33 cellular contexts compared by ENCODE assay signal in the genomic region with DNA sequence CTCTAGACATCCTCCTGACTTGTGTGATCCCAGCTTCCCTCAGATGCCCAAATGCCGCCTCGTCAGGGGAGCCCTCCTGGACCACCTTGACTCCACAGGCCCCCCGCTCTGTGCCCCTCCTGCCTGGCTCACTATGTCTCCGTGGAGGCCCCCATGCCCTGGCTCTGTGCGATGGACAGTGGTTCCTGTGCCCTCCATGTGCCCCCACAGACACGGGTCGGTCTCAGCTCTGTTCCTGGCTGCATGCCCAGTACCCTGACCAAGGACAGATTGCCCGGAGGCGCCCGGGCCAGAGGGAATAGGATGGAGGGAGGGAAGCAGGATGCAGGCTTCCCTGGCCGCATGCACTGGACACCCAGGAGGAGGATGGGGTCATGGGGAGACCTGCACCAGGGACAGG.
"Had no signal": no experiment of that assay in that cellular context is flagged by ENCODE, and none has a peak within 500 bp of the region (broad histone marks: within the 10 kb centered on the region; RNA-seq: fewer than 3 reads in every experiment).

No MANE protein-coding gene starts in this region.

- H3K9me3 Mint-ChIP-seq: activated B cell treated with CpG ODN at 0.5 μM for 24 hours; activated CD8-positive, alpha-beta T cell treated with anti-CD3 and anti-CD28 coated beads for 36 hours; activated naive CD4-positive, alpha-beta T cell treated with anti-CD3 and anti-CD28 coated beads for 36 hours; activated naive CD4-positive, alpha-beta T cell treated with anti-CD3 and anti-CD28 coated beads, Interleukin-2, amount 50 U/mL, for 24 hours; activated naive CD8-positive, alpha-beta T cell treated with anti-CD3 and anti-CD28 coated beads for 36 hours; activated naive CD8-positive, alpha-beta T cell treated with anti-CD3 and anti-CD28 coated beads, Interleukin-2, amount 50 U/mL, for 24 hours; activated T-cell treated with anti-CD3 and anti-CD28 coated beads, Interleukin-2, amount 50 U/mL, for 4 hours; activated T-helper 2 cell treated with anti-CD3 and anti-CD28 coated beads, Interferon-gamma antibody, Interleukin-2, Interleukin-4, amounts not matched to agents 10 μg/mL and 5 μg/mL and 100 μg/mL, durations not matched to agents 14 hours and 24 hours and 36 hours; T-helper 2 cell treated with Interferon-gamma antibody and Interleukin-4, amounts not matched to agents 5 μg/mL and 100 μg/mL, for 36 hours had no signal

- H3K9me3 ChIP-seq: adrenal gland, body of pancreas, breast epithelium, colonic mucosa, esophagus squamous epithelium, gastroesophageal sphincter had no signal

- H3K27ac ChIP-seq: adrenal gland, body of pancreas, breast epithelium, cardiac muscle cell, colonic mucosa, epithelial cell of prostate, esophagus squamous epithelium, gastroesophageal sphincter, WERI-Rb-1 had no signal

- H3K4me3 ChIP-seq: adrenal gland, body of pancreas, breast epithelium, cardiac muscle cell, colonic mucosa, esophagus squamous epithelium, gastroesophageal sphincter had no signal

- H3K4me3 Mint-ChIP-seq: activated B cell treated with CpG ODN at 0.5 μM for 24 hours; activated CD8-positive, alpha-beta T cell treated with anti-CD3 and anti-CD28 coated beads for 36 hours; activated naive CD4-positive, alpha-beta T cell treated with anti-CD3 and anti-CD28 coated beads for 36 hours; activated naive CD4-positive, alpha-beta T cell treated with anti-CD3 and anti-CD28 coated beads, Interleukin-2, amount 50 U/mL, for 24 hours; activated naive CD8-positive, alpha-beta T cell treated with anti-CD3 and anti-CD28 coated beads for 36 hours; activated naive CD8-positive, alpha-beta T cell treated with anti-CD3 and anti-CD28 coated beads, Interleukin-2, amount 50 U/mL, for 24 hours; activated T-cell treated with anti-CD3 and anti-CD28 coated beads, Interleukin-2, amount 50 U/mL, for 4 hours; T-helper 17 cell; T-helper 2 cell treated with Interferon-gamma antibody and Interleukin-4, amounts not matched to agents 5 μg/mL and 100 μg/mL, for 36 hours had no signal

- H3K36me3 Mint-ChIP-seq: activated naive CD4-positive, alpha-beta T cell treated with anti-CD3 and anti-CD28 coated beads, Interleukin-2, amount 50 U/mL, for 24 hours; activated naive CD8-positive, alpha-beta T cell treated with anti-CD3 and anti-CD28 coated beads for 36 hours had no signal

- H3K36me3 ChIP-seq: adrenal gland, breast epithelium, cardiac muscle cell, colonic mucosa, esophagus squamous epithelium, gastroesophageal sphincter, WERI-Rb-1 had no signal

- H3K4me1 Mint-ChIP-seq: activated B cell treated with CpG ODN at 0.5 μM for 24 hours; activated naive CD4-positive, alpha-beta T cell treated with anti-CD3 and anti-CD28 coated beads, Interleukin-2, amount 50 U/mL, for 24 hours; activated naive CD8-positive, alpha-beta T cell treated with anti-CD3 and anti-CD28 coated beads for 36 hours; activated naive CD8-positive, alpha-beta T cell treated with anti-CD3 and anti-CD28 coated beads, Interleukin-2, amount 50 U/mL, for 24 hours; T-helper 17 cell had no signal

- H3K27me3 ChIP-seq: adrenal gland, body of pancreas, cardiac muscle cell, colonic mucosa had no signal

- H3K4me1 ChIP-seq: adrenal gland, body of pancreas, breast epithelium, colonic mucosa, esophagus squamous epithelium, gastroesophageal sphincter had no signal

- DNase-seq: activated B cell treated with CpG ODN at 0.5 μM for 24 hours; activated CD4-positive, alpha-beta T cell treated with anti-CD3 and anti-CD28 coated beads for 48 hours; activated CD4-positive, alpha-beta T cell treated with anti-CD3 and anti-CD28 coated beads, Interleukin-2, amount 50 U/mL, for 1 hour; activated CD4-positive, alpha-beta T cell treated with anti-CD3 and anti-CD28 coated beads, Interleukin-2, amount 50 U/mL, for 48 hours; activated CD8-positive, alpha-beta memory T cell treated with anti-CD3 and anti-CD28 coated beads for 24 hours; activated CD8-positive, alpha-beta T cell treated with anti-CD3 and anti-CD28 coated beads for 36 hours; activated effector memory CD4-positive, alpha-beta T cell treated with anti-CD3 and anti-CD28 coated beads, Interleukin-2, amount 50 U/mL, for 16 hours; activated naive CD4-positive, alpha-beta T cell treated with anti-CD3 and anti-CD28 coated beads for 36 hours; activated naive CD8-positive, alpha-beta T cell treated with anti-CD3 and anti-CD28 coated beads for 36 hours; activated naive CD8-positive, alpha-beta T cell treated with anti-CD3 and anti-CD28 coated beads, Interleukin-2, amount 50 U/mL, for 24 hours; activated T-cell treated with anti-CD3 and anti-CD28 coated beads, Interleukin-2, amount 50 U/mL, for 4 hours; adrenal gland; amygdala; aorta; body of pancreas; central memory CD4-positive, alpha-beta T cell; colonic mucosa; effector CD8-positive, alpha-beta T cell; esophagus squamous epithelium; foreskin melanocyte; SW 1271; T-helper 1 cell; T-helper 17 cell; T1000; WERI-Rb-1 had no signal

- H3K27ac Mint-ChIP-seq: activated B cell treated with CpG ODN at 0.5 μM for 24 hours; activated CD8-positive, alpha-beta T cell treated with anti-CD3 and anti-CD28 coated beads for 36 hours; activated naive CD4-positive, alpha-beta T cell treated with anti-CD3 and anti-CD28 coated beads for 36 hours; activated naive CD4-positive, alpha-beta T cell treated with anti-CD3 and anti-CD28 coated beads, Interleukin-2, amount 50 U/mL, for 24 hours; activated naive CD8-positive, alpha-beta T cell treated with anti-CD3 and anti-CD28 coated beads for 36 hours; activated naive CD8-positive, alpha-beta T cell treated with anti-CD3 and anti-CD28 coated beads, Interleukin-2, amount 50 U/mL, for 24 hours; activated T-helper 2 cell treated with anti-CD3 and anti-CD28 coated beads, Interferon-gamma antibody, Interleukin-2, Interleukin-4, amounts not matched to agents 10 μg/mL and 5 μg/mL and 100 μg/mL, durations not matched to agents 14 hours and 24 hours and 36 hours; T-helper 17 cell; T-helper 2 cell treated with Interferon-gamma antibody and Interleukin-4, amounts not matched to agents 5 μg/mL and 100 μg/mL, for 36 hours had no signal

- H3K27me3 Mint-ChIP-seq: activated B cell treated with CpG ODN at 0.5 μM for 24 hours; activated CD8-positive, alpha-beta T cell treated with anti-CD3 and anti-CD28 coated beads for 36 hours; activated naive CD8-positive, alpha-beta T cell treated with anti-CD3 and anti-CD28 coated beads for 36 hours; activated naive CD8-positive, alpha-beta T cell treated with anti-CD3 and anti-CD28 coated beads, Interleukin-2, amount 50 U/mL, for 24 hours had no signal

- ATAC-seq: activated CD4-positive, CD25-positive, alpha-beta regulatory T cell treated with anti-CD3 and anti-CD28 coated beads, Interleukin-2, amount 50 U/mL, for 24 hours; activated CD8-positive, alpha-beta T cell treated with anti-CD3 and anti-CD28 coated beads for 36 hours; activated naive CD8-positive, alpha-beta T cell treated with anti-CD3 and anti-CD28 coated beads, Interleukin-2, amount 50 U/mL, for 24 hours; activated T-cell treated with anti-CD3 and anti-CD28 coated beads, Interleukin-2, amount 50 U/mL, for 4 hours; body of pancreas; gastroesophageal sphincter; T-helper 17 cell had no signal
